12 cellular contexts compared by ENCODE assay signal in the genomic region with DNA sequence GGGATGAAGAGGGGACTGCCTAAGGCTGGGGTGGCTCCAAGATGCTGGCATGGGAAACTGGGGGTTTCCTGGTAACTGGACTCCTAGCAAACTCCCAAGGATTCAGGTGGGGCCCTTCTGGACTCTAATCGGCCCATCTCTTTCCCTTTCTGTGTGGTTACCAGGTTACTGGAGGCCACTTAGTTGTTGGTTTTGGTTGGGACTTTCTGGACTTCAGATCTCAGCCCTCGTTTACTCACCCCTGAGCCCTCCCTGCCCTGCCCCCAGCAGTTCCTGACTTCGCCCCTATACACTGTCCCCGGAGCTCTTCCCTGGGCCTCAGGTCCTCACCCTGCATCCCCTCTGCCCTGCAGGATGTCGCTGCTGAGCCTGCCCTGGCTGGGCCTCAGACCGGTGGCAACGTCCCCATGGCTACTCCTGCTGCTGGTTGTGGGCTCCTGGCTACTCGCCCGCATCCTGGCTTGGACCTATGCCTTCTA. TPM values are rescaled to one million over a fixed set of nuclear protein-coding genes. Genes with fewer than 3 reads are reported as not detected.
DNase-seq lines count a peak whose midpoint lies in the region; ATAC-seq and TF ChIP-seq lines count a peak whose summit lies in the region.
"Had no signal": no experiment of that assay in that cellular context is flagged by ENCODE, and none has a peak within 500 bp of the region (broad histone marks: within the 10 kb centered on the region; RNA-seq: fewer than 3 reads in every experiment).

No MANE protein-coding gene starts in this region.

- H3K4me3 ChIP-seq in SK-N-SH (ENCODE audit: low read depth in 2 of 2, low read length in 1 of 2) (no peak overlapping the region), mammary epithelial cell (replicated peaks in 1 of 3; ENCODE audit: insufficient read depth in 1 of 3, low read depth in 2 of 3, low read length in 3 of 3) (no peak overlapping the region), lower lobe of right lung (peak overlapping the region; percentile 12), suprapubic skin (peak overlapping the region; percentile 32)

- TF ChIP-seq CTCF in SK-N-SH (IDR thresholded peaks at IDR 0.05), result no peak
- no peak for TF ChIP-seq CTCF in mammary epithelial cell (conservative IDR thresholded peaks at IDR 0.05 in 1 of 2, IDR thresholded peaks at IDR 0.05 in 1 of 2; ENCODE audit: extremely low read depth in 1 of 2, insufficient read depth in 1 of 2, low read depth in 1 of 2, low read length in 2 of 2)
- TF ChIP-seq CTCF in lower lobe of right lung (IDR thresholded peaks at IDR 0.05), result no peak
- no peak for TF ChIP-seq CTCF in suprapubic skin (IDR thresholded peaks at IDR 0.05)

- intact Hi-C loops in mammary epithelial cell (cut with micrococcal nuclease), result no loop called here
- intact Hi-C loops in lower lobe of right lung (cut with DNase I), result no loop called here

- in situ Hi-C loops in mammary epithelial cell (cut with MboI; ENCODE audit: low sequenced_read_pairs in 2 of 2), result no loop called here

- H2AFZ ChIP-seq in SK-N-SH (ENCODE audit: low read depth) (no peak overlapping the region), mammary epithelial cell (ENCODE audit: low read depth, low read length) (no peak overlapping the region)

- H3K4me2 ChIP-seq in SK-N-SH, result no peak overlapping the region
- no peak overlapping the region for H3K4me2 ChIP-seq in mammary epithelial cell (ENCODE audit: insufficient read depth, low read depth, low read length)

- H3K79me2 ChIP-seq in SK-N-SH (ENCODE audit: insufficient read depth) (no peaks in the 10 kb centered on the region), mammary epithelial cell (ENCODE audit: insufficient read depth, low read length) (no peaks in the 10 kb centered on the region)

- BruUV-seq in mammary epithelial cell (replicated peaks; lab: Mats Ljungman, UMichigan), result no TSS peak

- no peak for TF ChIP-seq POLR2A in suprapubic skin (IDR thresholded peaks at IDR 0.05)

- H3K27ac ChIP-seq in SK-N-SH (ENCODE audit: low read depth in 2 of 2, low read length in 1 of 2) (no peak overlapping the region), mammary epithelial cell (ENCODE audit: insufficient read depth, low read depth, low read length) (no peak overlapping the region), lower lobe of right lung (peak overlapping the region; percentile 62), suprapubic skin (peak overlapping the region; percentile 1)

- TF ChIP-seq EP300 in SK-N-SH (IDR thresholded peaks at IDR 0.05; ENCODE audit: borderline replicate concordance in 1 of 2, low read depth in 1 of 2, low read length in 1 of 2) (no peak), suprapubic skin (IDR thresholded peaks at IDR 0.05) (no peak)

- H3K9me3 ChIP-seq in SK-N-SH (no peaks in the 10 kb centered on the region), mammary epithelial cell (replicated peaks; ENCODE audit: insufficient read depth, low read length) (no peaks in the 10 kb centered on the region), lower lobe of right lung (no peaks in the 10 kb centered on the region), suprapubic skin (no peaks in the 10 kb centered on the region)

- no peaks in the 10 kb centered on the region for H3K9me2 ChIP-seq in SK-N-SH

- no peak overlapping the region for H3K9ac ChIP-seq in SK-N-SH
- H3K9ac ChIP-seq in mammary epithelial cell (ENCODE audit: insufficient read depth, low read length), result no peak overlapping the region

- no peak for TF ChIP-seq RAD21 in SK-N-SH (IDR thresholded peaks at IDR 0.05; ENCODE audit: low read length)

- H3F3A ChIP-seq in SK-N-SH (replicated peaks; ENCODE audit: insufficient read depth), result no peaks in the 10 kb centered on the region

- peak; percentile 25; the same call in 2 of the 3 replicates for ATAC-seq in SK-N-SH treated with all-trans-retinoic acid at 6 μM for 48 hours
- ATAC-seq in lower lobe of right lung, result peak; percentile 19 to 27
- ATAC-seq in GM18498 (IDR thresholded peaks at IDR 0.05; ENCODE audit: unreplicated experiment), result no peak

- DNase-seq in SK-N-SH (no peak), mammary epithelial cell (peak; percentile 9), lower lobe of right lung (no peak), suprapubic skin (ENCODE audit: low spot score in 2 of 2) (no peak), SIG-M5 treated with dmso at 0.1 percent for 504 hours (lab: John Stamatoyannopoulos, UW; ENCODE audit: unreplicated experiment) (no peak), NCI-H69 (lab: John Stamatoyannopoulos, UW) (no peak)
- DNase-seq: HCEC 1CT had no signal

- no peaks in the 10 kb centered on the region for H3K36me3 ChIP-seq in SK-N-SH (replicated peaks in 1 of 2; ENCODE audit: control insufficient read depth in 1 of 2, insufficient read depth in 2 of 2, low read length in 1 of 2)
- H3K36me3 ChIP-seq in mammary epithelial cell (ENCODE audit: insufficient read depth, low read length), result no peaks in the 10 kb centered on the region
- no peaks in the 10 kb centered on the region for H3K36me3 ChIP-seq in lower lobe of right lung
- peaks cover 2% of the 10 kb centered on the region for H3K36me3 ChIP-seq in suprapubic skin

- no peaks in the 10 kb centered on the region for H3K27me3 ChIP-seq in SK-N-SH (ENCODE audit: insufficient read depth)
- no peaks in the 10 kb centered on the region for H3K27me3 ChIP-seq in mammary epithelial cell (ENCODE audit: insufficient read depth, low read length)
- H3K27me3 ChIP-seq in lower lobe of right lung (ENCODE audit: low read depth), result peaks cover 4% of the 10 kb centered on the region
- H3K27me3 ChIP-seq in suprapubic skin, result no peaks in the 10 kb centered on the region

- dilution Hi-C loops in mammary epithelial cell (cut with HindIII; ENCODE audit: low sequenced_read_pairs), result no loop called here

- CTCF ChIA-PET in SK-N-SH (lab: Yijun Ruan, JAX) (no interaction called here), mammary epithelial cell (lab: Charles Lee; ENCODE audit: low non-redundant PET) (no interaction called here)

- 4% methylated on average over 7 of the region's 9 CpGs for WGBS in SK-N-SH (ENCODE audit: low lambda C conversion rate)
- WGBS in mammary epithelial cell (ENCODE audit: low coverage, missing lambda C conversion rate), result 20% methylated on average over 1 of the region's 9 CpGs
- 18% methylated on average over 9 of the region's 9 CpGs for WGBS in suprapubic skin

- H4K20me1 ChIP-seq in SK-N-SH (ENCODE audit: insufficient read depth) (no peaks in the 10 kb centered on the region), mammary epithelial cell (ENCODE audit: insufficient read depth, low read length) (no peaks in the 10 kb centered on the region)

- POLR2A ChIA-PET in SK-N-SH (lab: Yijun Ruan, JAX), result no interaction called here

- no peaks in the 10 kb centered on the region for H3K4me1 ChIP-seq in SK-N-SH (ENCODE audit: control insufficient read depth in 1 of 2, insufficient read depth in 2 of 2, low read depth in 1 of 2, low read length in 1 of 2)
- no peaks in the 10 kb centered on the region for H3K4me1 ChIP-seq in mammary epithelial cell (ENCODE audit: insufficient read depth, low read length)
- H3K4me1 ChIP-seq in lower lobe of right lung, result peaks cover 10% of the 10 kb centered on the region
- H3K4me1 ChIP-seq in suprapubic skin, result peaks cover 32% of the 10 kb centered on the region

TF ChIP-seq in SK-N-SH treated with all-trans-retinoic acid at 6 μM for 48 hours, 23 proteins besides CTCF, POLR2A, EP300 and RAD21:
- TF ChIP-seq SNAI2 (CRISPR knock-in tag; IDR thresholded peaks at IDR 0.05) (no peak), TCF4 (CRISPR knock-in tag; IDR thresholded peaks at IDR 0.05; ENCODE audit: borderline replicate concordance) (no peak), ZNF8 (CRISPR knock-in tag; IDR thresholded peaks at IDR 0.05) (no peak), ESRRG (CRISPR knock-in tag; IDR thresholded peaks at IDR 0.05) (no peak), OSR1 (CRISPR knock-in tag; IDR thresholded peaks at IDR 0.05) (no peak), ZFP30 (CRISPR knock-in tag; IDR thresholded peaks at IDR 0.05) (no peak), ZC3H10 (CRISPR knock-in tag; IDR thresholded peaks at IDR 0.05) (no peak)

TF ChIP-seq in SK-N-SH, 30 proteins besides CTCF, POLR2A, EP300 and RAD21 (continues in another document):
- TF ChIP-seq, protein P1, sequence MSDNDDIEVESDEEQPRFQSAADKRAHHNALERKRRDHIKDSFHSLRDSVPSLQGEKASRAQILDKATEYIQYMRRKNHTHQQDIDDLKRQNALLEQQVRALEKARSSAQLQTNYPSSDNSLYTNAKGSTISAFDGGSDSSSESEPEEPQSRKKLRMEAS (IDR thresholded peaks at IDR 0.05; ENCODE audit: low read depth), result no peak
- no peak for TF ChIP-seq RXRA (IDR thresholded peaks at IDR 0.05; ENCODE audit: borderline replicate concordance, low read depth)

RNA-seq across cellular contexts. Expression of a gene that starts 0.3 kb away (rescaled TPM):
- polyA plus RNA-seq in SK-N-SH (2012; rRNA removed) (0.03 TPM in 1 of 2 replicates, not detected in the other), mammary epithelial cell (0.26 TPM)
- polyA plus RNA-seq in SK-N-SH (2012; cell fraction: cytosol; rRNA removed), result 0.01 TPM in 1 of 2 replicates, not detected in the other
- polyA plus RNA-seq in SK-N-SH (2012; cell fraction: nucleus; rRNA removed), result 0.14 and 0.26 TPM in 2 replicates
- total RNA-seq in mammary epithelial cell (not detected), lower lobe of right lung (4.5 TPM), suprapubic skin (100 to 1,000 TPM in 1 of 4 donors, 10 to 100 TPM in 3; 63.3 to 233 (median 84.3) TPM)
- not detected for polyA minus RNA-seq in mammary epithelial cell
- total RNA-seq: activated T-helper 1 cell treated with anti-CD3 and anti-CD28 coated beads, Interleukin-12 subunit alpha, Interleukin-12 subunit beta, Interleukin-2, Interleukin-4 antibody, amounts not matched to agents 30 ng/mL and 10 ng/mL and 1 ng/mL, durations not matched to agents 14 hours and 24 hours and 36 hours; neural crest cell; PC-3 had no signal

RNA-seq across cellular contexts. Expression of a gene that starts 32.5 kb away (rescaled TPM):
- polyA plus RNA-seq in SK-N-SH (2012; rRNA removed) (0.03 and 0.08 TPM in 2 replicates), mammary epithelial cell (0.86 TPM)
- 0.01 and 0.03 TPM in 2 replicates for polyA plus RNA-seq in SK-N-SH (2012; cell fraction: cytosol; rRNA removed)
- 0.17 and 0.20 TPM in 2 replicates for polyA plus RNA-seq in SK-N-SH (2012; cell fraction: nucleus; rRNA removed)
- total RNA-seq in mammary epithelial cell (under 1 TPM; under 0.01 to 0.54 TPM), lower lobe of right lung (2.8 TPM), suprapubic skin (10 to 100 TPM in 3 of 4 donors, 1 to 10 TPM in 1; 9.5 to 14.4 (median 12.2) TPM)
- polyA minus RNA-seq in mammary epithelial cell, result 2.8 TPM
- total RNA-seq: activated T-helper 1 cell treated with anti-CD3 and anti-CD28 coated beads, Interleukin-12 subunit alpha, Interleukin-12 subunit beta, Interleukin-2, Interleukin-4 antibody, amounts not matched to agents 30 ng/mL and 10 ng/mL and 1 ng/mL, durations not matched to agents 14 hours and 24 hours and 36 hours; neural crest cell; PC-3 had no signal

RNA-seq across cellular contexts. Expression of a gene that starts 54.6 kb away (rescaled TPM):
- polyA plus RNA-seq in SK-N-SH (2012; rRNA removed) (not detected in 2 replicates), mammary epithelial cell (not detected)
- not detected in 2 replicates for polyA plus RNA-seq in SK-N-SH (2012; cell fraction: cytosol; rRNA removed)
- polyA plus RNA-seq in SK-N-SH (2012; cell fraction: nucleus; rRNA removed), result not detected in 2 replicates
- total RNA-seq in mammary epithelial cell (not detected), lower lobe of right lung (not detected), suprapubic skin (not detected)
- not detected for polyA minus RNA-seq in mammary epithelial cell
- total RNA-seq: activated T-helper 1 cell treated with anti-CD3 and anti-CD28 coated beads, Interleukin-12 subunit alpha, Interleukin-12 subunit beta, Interleukin-2, Interleukin-4 antibody, amounts not matched to agents 30 ng/mL and 10 ng/mL and 1 ng/mL, durations not matched to agents 14 hours and 24 hours and 36 hours; neural crest cell; PC-3 had no signal

RNA-seq across cellular contexts. Expression of a gene that starts 58.2 kb away (rescaled TPM):
- polyA plus RNA-seq in SK-N-SH (2012; rRNA removed), result not detected in 2 replicates
- not detected in 2 replicates for polyA plus RNA-seq in SK-N-SH (2012; cell fraction: cytosol; rRNA removed)
- polyA plus RNA-seq in SK-N-SH (2012; cell fraction: nucleus; rRNA removed), result not detected in 2 replicates
- not detected for total RNA-seq in mammary epithelial cell
- not detected for polyA plus RNA-seq in mammary epithelial cell
- polyA minus RNA-seq in mammary epithelial cell, result not detected
- not detected for total RNA-seq in lower lobe of right lung
- total RNA-seq in suprapubic skin, result 10 to 100 TPM; 14.5 to 18.7 (median 14.9) TPM
- total RNA-seq: activated T-helper 1 cell treated with anti-CD3 and anti-CD28 coated beads, Interleukin-12 subunit alpha, Interleukin-12 subunit beta, Interleukin-2, Interleukin-4 antibody, amounts not matched to agents 30 ng/mL and 10 ng/mL and 1 ng/mL, durations not matched to agents 14 hours and 24 hours and 36 hours; neural crest cell; PC-3 had no signal

Comparison
In these comparisons a context has a peak if more than half of its experiments do, and no peak if none do; other contexts are left out.
1. H3K27ac ChIP-seq: peak in lower lobe of right lung (single experiment) and suprapubic skin (single experiment); none in SK-N-SH (0 of 2) and mammary epithelial cell (single experiment).
2. H3K4me3 ChIP-seq: peak in lower lobe of right lung (single experiment) and suprapubic skin (single experiment); none in SK-N-SH (0 of 2) and mammary epithelial cell (0 of 3).
3. RNA of a gene that starts 0.3 kb away (total RNA-seq): 63.3 to 233 TPM in suprapubic skin; 4.5 TPM in lower lobe of right lung (single experiment) and not detected in mammary epithelial cell; every median in the first group is over 10 times any median in the second.